In genomic region chr1:167938083-167938482, GRCh38 we compare ENCODE assay signal across 9 cellular contexts. TPM values are rescaled to one million over a fixed set of nuclear protein-coding genes. Genes with fewer than 3 reads are reported as not detected.
DNase-seq lines count a peak whose midpoint lies in the region; ATAC-seq and TF ChIP-seq lines count a peak whose summit lies in the region.
"Had no signal": no experiment of that assay in that cellular context is flagged by ENCODE, and none has a peak within 500 bp of the region (broad histone marks: within the 10 kb centered on the region; RNA-seq: fewer than 3 reads in every experiment).

No MANE protein-coding gene starts in this region.

- H3K4me3 Mint-ChIP-seq in activated CD4-positive, alpha-beta T cell treated with anti-CD3 and anti-CD28 coated beads for 36 hours: peak overlapping the region; percentile 89
- H3K4me3 Mint-ChIP-seq in T-helper 2 cell treated with Interferon-gamma antibody and Interleukin-4, amounts not matched to agents 5 μg/mL and 100 μg/mL, for 36 hours: peak overlapping the region; percentile 90

- intact Hi-C loops in activated CD4-positive, alpha-beta T cell treated with anti-CD3 and anti-CD28 coated beads for 36 hours (cut with DNase I, micrococcal nuclease): loop anchor here (5.0 to 10.0 kb wide), 7 partner anchors 136 to 1103 kb away; partner anchors contain the start of genes POGK (in 1 of the 2), RCSD1 (in 1 of the 2) and TIPRL (in 1 of the 2)

- H3K36me3 ChIP-seq in suprapubic skin: peaks cover 4% of the 10 kb centered on the region

- peak overlapping the region; percentile 95 for H3K27ac ChIP-seq in suprapubic skin

- H3K27me3 Mint-ChIP-seq in activated CD4-positive, alpha-beta T cell treated with anti-CD3 and anti-CD28 coated beads for 36 hours: no peaks in the 10 kb centered on the region
- no peaks in the 10 kb centered on the region for H3K27me3 Mint-ChIP-seq in T-helper 2 cell treated with Interferon-gamma antibody and Interleukin-4, amounts not matched to agents 5 μg/mL and 100 μg/mL, for 36 hours (ENCODE audit: low read depth)

- no peak for TF ChIP-seq CTCF in suprapubic skin (IDR thresholded peaks at IDR 0.05)

- no peaks in the 10 kb centered on the region for H3K36me3 Mint-ChIP-seq in activated CD4-positive, alpha-beta T cell treated with anti-CD3 and anti-CD28 coated beads for 36 hours (ENCODE audit: low read depth)
- H3K36me3 Mint-ChIP-seq in T-helper 2 cell treated with Interferon-gamma antibody and Interleukin-4, amounts not matched to agents 5 μg/mL and 100 μg/mL, for 36 hours (ENCODE audit: low read depth): peaks cover 6% of the 10 kb centered on the region

- TF ChIP-seq EP300 in suprapubic skin (IDR thresholded peaks at IDR 0.05): no peak

- H3K4me1 ChIP-seq in suprapubic skin: peaks cover 36% of the 10 kb centered on the region

- DNase-seq in activated CD4-positive, alpha-beta T cell treated with anti-CD3 and anti-CD28 coated beads for 36 hours: no peak
- DNase-seq in activated CD4-positive, alpha-beta T cell treated with anti-CD3 and anti-CD28 coated beads, Interleukin-2, amount 50 U/mL, for 4 hours: no peak
- DNase-seq in T-helper 2 cell treated with Interferon-gamma antibody and Interleukin-4, amounts not matched to agents 5 μg/mL and 100 μg/mL, for 36 hours (ENCODE audit: low spot score): no peak
- DNase-seq in suprapubic skin (ENCODE audit: low spot score in 2 of 2) (no peak), GOT3 (lab: John Stamatoyannopoulos, UW) (no peak)
- no peak for DNase-seq in central memory CD4-positive, alpha-beta T cell

- H3K4me3 ChIP-seq in iPS-11a (ENCODE audit: low read depth, low read length) (peak overlapping the region; percentile 90), suprapubic skin (peak overlapping the region; percentile 86)

- H3K27me3 ChIP-seq in suprapubic skin: no peaks in the 10 kb centered on the region

- H3K4me1 Mint-ChIP-seq in activated CD4-positive, alpha-beta T cell treated with anti-CD3 and anti-CD28 coated beads for 36 hours: peaks cover 29% of the 10 kb centered on the region
- H3K4me1 Mint-ChIP-seq in T-helper 2 cell treated with Interferon-gamma antibody and Interleukin-4, amounts not matched to agents 5 μg/mL and 100 μg/mL, for 36 hours (ENCODE audit: low read depth): peaks cover 23% of the 10 kb centered on the region

- no peaks in the 10 kb centered on the region for H3K9me3 ChIP-seq in suprapubic skin

- CTCF ChIA-PET in activated CD4-positive, alpha-beta T cell treated with anti-CD3 and anti-CD28 coated beads for 36 hours (lab: Charles Lee): interaction anchor here (0.9 to 1.3 kb wide), 3 partner anchors 144 to 405 kb away, joined by 3 to 4 read pairs (median 4); no protein-coding TSS in a partner anchor

- H3K9me3 Mint-ChIP-seq in activated CD4-positive, alpha-beta T cell treated with anti-CD3 and anti-CD28 coated beads for 36 hours (ENCODE audit: low read depth): no peaks in the 10 kb centered on the region
- H3K9me3 Mint-ChIP-seq in T-helper 2 cell treated with Interferon-gamma antibody and Interleukin-4, amounts not matched to agents 5 μg/mL and 100 μg/mL, for 36 hours: no peaks in the 10 kb centered on the region

- POLR2A ChIA-PET in activated CD4-positive, alpha-beta T cell treated with anti-CD3 and anti-CD28 coated beads for 36 hours (lab: Charles Lee): no interaction called here

- no peak for ATAC-seq in activated CD4-positive, alpha-beta T cell treated with anti-CD3 and anti-CD28 coated beads for 36 hours
- ATAC-seq in HG03565 (IDR thresholded peaks at IDR 0.05; ENCODE audit: unreplicated experiment): no peak

- TF ChIP-seq POLR2A in suprapubic skin (IDR thresholded peaks at IDR 0.05): no peak

- peak overlapping the region; percentile 48 for H3K27ac Mint-ChIP-seq in activated CD4-positive, alpha-beta T cell treated with anti-CD3 and anti-CD28 coated beads for 36 hours
- peak overlapping the region; percentile 97 for H3K27ac Mint-ChIP-seq in T-helper 2 cell treated with Interferon-gamma antibody and Interleukin-4, amounts not matched to agents 5 μg/mL and 100 μg/mL, for 36 hours

- WGBS in suprapubic skin: 33% methylated on average over 4 of the region's 4 CpGs

RNA-seq across cellular contexts. Expression of gene MPC2, which starts 1.2 kb away (rescaled TPM):
- total RNA-seq in activated CD4-positive, alpha-beta T cell treated with anti-CD3 and anti-CD28 coated beads for 36 hours: 10 to 100 TPM; 42.5 to 60.4 TPM
- total RNA-seq in suprapubic skin: 10 to 100 TPM; 16.5 to 47.3 (median 34.4) TPM

RNA-seq across cellular contexts. Expression of gene DCAF6, which starts 1.6 kb away (rescaled TPM):
- 10 to 100 TPM; 25.6 to 28.8 TPM for total RNA-seq in activated CD4-positive, alpha-beta T cell treated with anti-CD3 and anti-CD28 coated beads for 36 hours
- total RNA-seq in suprapubic skin: 10 to 100 TPM; 38.2 to 90.3 (median 54.8) TPM

RNA-seq across cellular contexts. Expression of gene ADCY10, which starts 24.1 kb away (rescaled TPM):
- total RNA-seq in activated CD4-positive, alpha-beta T cell treated with anti-CD3 and anti-CD28 coated beads for 36 hours: under 1 TPM; 0.11 to 0.30 TPM
- total RNA-seq in suprapubic skin: not detected
- total RNA-seq: SK-MEL-5 had no signal
